Comparison of ENCODE assay signal across 9 cellular contexts in the genomic region with DNA sequence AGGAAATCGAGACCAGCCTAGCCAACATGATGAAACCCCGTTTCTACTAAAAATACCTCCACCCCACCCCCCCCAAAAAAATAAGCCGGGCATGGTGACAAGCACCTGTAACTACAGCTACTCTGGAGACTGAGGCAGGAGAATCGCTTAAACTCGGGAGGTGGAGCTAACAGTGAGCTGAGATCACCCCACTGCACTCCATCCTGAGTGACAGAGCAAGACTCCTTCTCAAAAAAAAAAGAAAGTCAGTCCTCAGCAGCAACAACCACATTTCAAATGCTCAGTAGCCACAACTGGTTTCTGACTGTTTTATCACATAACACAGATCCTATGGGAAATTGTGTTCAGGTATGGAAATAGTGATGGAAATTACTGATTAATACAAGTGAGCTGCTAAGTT.
DNase-seq lines count a peak whose midpoint lies in the region; ATAC-seq and TF ChIP-seq lines count a peak whose summit lies in the region.
"Had no signal": no experiment of that assay in that cellular context is flagged by ENCODE, and none has a peak within 500 bp of the region (broad histone marks: within the 10 kb centered on the region; RNA-seq: fewer than 3 reads in every experiment).

No MANE protein-coding gene starts in this region.

- H3K4ac ChIP-seq in H9 (ENCODE audit: low read depth, low read length) = no peak overlapping the region

- no peak overlapping the region for H3K14ac ChIP-seq in H9 (ENCODE audit: insufficient read depth, low read length)

- no peak for TF ChIP-seq EP300 in SK-N-SH (IDR thresholded peaks at IDR 0.05; ENCODE audit: borderline replicate concordance in 1 of 2, low read depth in 1 of 2, low read length in 1 of 2)

- peak overlapping the region in 10 of 11 experiments; percentile 82 to 98 (median 86); a peak in 16 of 22 replicates for H3K9ac ChIP-seq in BLaER1 treated with 17β-estradiol and CSF1 and Interleukin-3, amounts not matched to agents 10 nM and 100 nM
- H3K9ac ChIP-seq in H9 (ENCODE audit: extremely low read depth, insufficient read length, low read length) (no peak overlapping the region), SK-N-SH (peak overlapping the region; percentile 95; the same call in 1 of the 2 replicates)

- H2BK12ac ChIP-seq in H9 (ENCODE audit: insufficient read length, low read depth, low read length) = no peak overlapping the region

- POLR2A ChIA-PET in SK-N-SH (lab: Yijun Ruan, JAX) = interaction anchor here (0.6 to 6.4 kb wide), 16 partner anchors 7 to 1668 kb away, joined by 3 to 107 read pairs (median 7); a partner anchor contains a TSS

- intact Hi-C loops in right cardiac atrium (cut with DNase I) = no loop called here

- CTCF ChIA-PET in SK-N-SH (lab: Yijun Ruan, JAX) = interaction anchor here (1.1 to 1.5 kb wide), 2 partner anchors 49 to 230 kb away, joined by 3 read pairs; a partner anchor contains a TSS

- H2BK5ac ChIP-seq in H9 (ENCODE audit: insufficient read length, low read length) = no peak overlapping the region

- H3K4me1 ChIP-seq in BLaER1 treated with 17β-estradiol and CSF1 and Interleukin-3, amounts not matched to agents 10 nM and 100 nM = peaks cover 57 to 68% (median 63%) of the 10 kb centered on the region in 10 experiments
- H3K4me1 ChIP-seq in H9 (ENCODE audit: insufficient read depth, low read length) (peaks cover 2% of the 10 kb centered on the region; the same call in 1 of the 2 replicates), SK-N-SH (ENCODE audit: control insufficient read depth in 1 of 2, insufficient read depth in 2 of 2, low read depth in 1 of 2, low read length in 1 of 2) (peaks cover 8 to 19% of the 10 kb centered on the region in 2 experiments; a peak in 3 of 4 replicates), right cardiac atrium (ENCODE audit: control insufficient read depth, insufficient read depth, low read length) (no peaks in the 10 kb centered on the region)

- no peaks in the 10 kb centered on the region for H3K27me3 ChIP-seq in BLaER1 treated with 17β-estradiol and CSF1 and Interleukin-3, amounts not matched to agents 10 nM and 100 nM
- H3K27me3 ChIP-seq in H9 (ENCODE audit: insufficient read depth, low read length) = no peaks in the 10 kb centered on the region
- H3K27me3 ChIP-seq in SK-N-SH (ENCODE audit: insufficient read depth) = no peaks in the 10 kb centered on the region
- H3K27me3 ChIP-seq in right cardiac atrium (ENCODE audit: control insufficient read depth, insufficient read depth) = no peaks in the 10 kb centered on the region

- no peaks in the 10 kb centered on the region; the same call in 1 of the 2 replicates for H3K27me3 Mint-ChIP-seq in H9 (ENCODE audit: low read depth)
- H3K27me3 Mint-ChIP-seq in immature natural killer cell (ENCODE audit: low read depth in 3 of 3) = peaks cover 0 to 1% (median 0%) of the 10 kb centered on the region in 3 donors

- no peaks in the 10 kb centered on the region for H4K20me1 ChIP-seq in BLaER1 treated with 17β-estradiol and CSF1 and Interleukin-3, amounts not matched to agents 10 nM and 100 nM
- H4K20me1 ChIP-seq in H9 (ENCODE audit: control insufficient read depth, insufficient read depth, insufficient read length) (no peaks in the 10 kb centered on the region), SK-N-SH (ENCODE audit: insufficient read depth) (no peaks in the 10 kb centered on the region)

- H3K56ac ChIP-seq in H9 (ENCODE audit: insufficient read length, low read depth, low read length) = no peak overlapping the region

- no peak overlapping the region for H2BK120ac ChIP-seq in H9 (ENCODE audit: low read depth, low read length, poor library complexity, severe bottlenecking)

- no peak overlapping the region for H4K8ac ChIP-seq in H9 (replicated peaks; ENCODE audit: insufficient read length, low read depth, low read length)

- H3K9me3 Mint-ChIP-seq in H9 = no peaks in the 10 kb centered on the region
- H3K9me3 Mint-ChIP-seq in immature natural killer cell = no peaks in the 10 kb centered on the region

- H2BK20ac ChIP-seq in H9 (ENCODE audit: low read depth, low read length, poor library complexity, severe bottlenecking) = no peak overlapping the region

- H3K79me1 ChIP-seq in H9 (ENCODE audit: insufficient read depth, low read depth, low read length, poor library complexity, severe bottlenecking) = no peaks in the 10 kb centered on the region

- DNase-seq in H9 (no peak), SK-N-SH (no peak), left kidney (ENCODE audit: low read depth, low spot score) (peak; percentile 68), right cardiac atrium (no peak), RPMI8226 (no peak), immature natural killer cell (no peak)
- DNase-seq: kidney glomerular epithelial cell had no signal

- no peak overlapping the region for H3T11ph ChIP-seq in H9 (ENCODE audit: low read length)

- H3K9me2 ChIP-seq in SK-N-SH = no peaks in the 10 kb centered on the region

- peaks cover 10 to 19% (median 14%) of the 10 kb centered on the region in 11 experiments for H3K9me3 ChIP-seq in BLaER1 treated with 17β-estradiol and CSF1 and Interleukin-3, amounts not matched to agents 10 nM and 100 nM (replicated peaks in 1 of 11)
- no peaks in the 10 kb centered on the region for H3K9me3 ChIP-seq in H9 (ENCODE audit: control insufficient read depth, low read depth, low read length)
- no peaks in the 10 kb centered on the region for H3K9me3 ChIP-seq in SK-N-SH
- no peaks in the 10 kb centered on the region for H3K9me3 ChIP-seq in right cardiac atrium (ENCODE audit: control insufficient read depth, low read length)

- H2BK15ac ChIP-seq in H9 (ENCODE audit: low read depth, low read length) = no peak overlapping the region

- H2AFZ ChIP-seq in H9 (ENCODE audit: low read length) (no peak overlapping the region), SK-N-SH (ENCODE audit: low read depth) (peak overlapping the region; percentile 39)

- peak overlapping the region in 9 of 10 experiments; percentile 61 to 74 (median 69); a peak in 13 of 20 replicates for H3K4me3 ChIP-seq in BLaER1 treated with 17β-estradiol and CSF1 and Interleukin-3, amounts not matched to agents 10 nM and 100 nM
- H3K4me3 ChIP-seq in SK-N-SH (ENCODE audit: low read depth in 2 of 2, low read length in 1 of 2) (no peak overlapping the region), right cardiac atrium (ENCODE audit: low read length) (no peak overlapping the region)

- ATAC-seq in GM21723 (IDR thresholded peaks at IDR 0.05; ENCODE audit: unreplicated experiment) (no peak), right cardiac atrium (no peak)

- no peak for TF ChIP-seq RAD21 in SK-N-SH (IDR thresholded peaks at IDR 0.05; ENCODE audit: low read length)

- H3K4me2 ChIP-seq in BLaER1 treated with 17β-estradiol and CSF1 and Interleukin-3, amounts not matched to agents 10 nM and 100 nM = peak overlapping the region; percentile 72 to 91 (median 81)
- H3K4me2 ChIP-seq in H9 (ENCODE audit: insufficient read depth, insufficient read length, low read length) (peak overlapping the region; percentile 86), SK-N-SH (peak overlapping the region; percentile 77)

- peaks cover 12% of the 10 kb centered on the region for H3K23me2 ChIP-seq in H9 (ENCODE audit: insufficient read length, low read depth, low read length, poor library complexity, severe bottlenecking)

- H3K4me1 Mint-ChIP-seq in H9 (peaks cover 30 to 53% of the 10 kb centered on the region in 2 experiments), immature natural killer cell (peaks cover 2 to 4% of the 10 kb centered on the region in 2 donors)

- no peak overlapping the region for H4K91ac ChIP-seq in H9 (ENCODE audit: insufficient read length, low read depth, low read length)

- no peak overlapping the region for H2AK5ac ChIP-seq in H9 (ENCODE audit: insufficient read length, low read length)

- H3K18ac ChIP-seq in H9 (ENCODE audit: insufficient read length, low read depth, low read length) = no peak overlapping the region

- no peak overlapping the region for H4K5ac ChIP-seq in H9 (ENCODE audit: insufficient read length, low read depth, low read length)

- H3K36me3 Mint-ChIP-seq in H9 (ENCODE audit: insufficient read depth in 1 of 3, low read depth in 3 of 3) = no peaks in the 10 kb centered on the region
- H3K36me3 Mint-ChIP-seq in immature natural killer cell = no peaks in the 10 kb centered on the region

- H3K27ac ChIP-seq in BLaER1 treated with 17β-estradiol and CSF1 and Interleukin-3, amounts not matched to agents 10 nM and 100 nM = peak overlapping the region in 10 of 11 experiments; percentile 86 to 99 (median 96); a peak in 17 of 22 replicates
- H3K27ac ChIP-seq in H9 (ENCODE audit: insufficient read length, low read depth, low read length) (peak overlapping the region; percentile 64), SK-N-SH (ENCODE audit: low read depth in 2 of 2, low read length in 1 of 2) (peak overlapping the region; percentile 99 to 100), right cardiac atrium (ENCODE audit: low read length) (no peak overlapping the region)

- H3K27ac Mint-ChIP-seq in H9 = no peak overlapping the region; a peak in 4 of 7 replicates
- no peak overlapping the region for H3K27ac Mint-ChIP-seq in immature natural killer cell

- TF ChIP-seq CTCF in H9 (conservative IDR thresholded peaks at IDR 0.05) = no peak
- no peak for TF ChIP-seq CTCF in SK-N-SH (IDR thresholded peaks at IDR 0.05)

- H3K4me3 Mint-ChIP-seq in H9 (no peak overlapping the region; a peak in 1 of 5 replicates), immature natural killer cell (peak overlapping the region in 1 of 5 donors; percentile 64)

- H3K23ac ChIP-seq in H9 (ENCODE audit: insufficient read length, low read depth, low read length) = no peak overlapping the region

- H3F3A ChIP-seq in SK-N-SH (replicated peaks; ENCODE audit: insufficient read depth) = peaks cover 47% of the 10 kb centered on the region

- H3K36me3 ChIP-seq in BLaER1 treated with 17β-estradiol and CSF1 and Interleukin-3, amounts not matched to agents 10 nM and 100 nM = peaks cover 11 to 28% (median 18%) of the 10 kb centered on the region in 11 experiments; a peak in 21 of 22 replicates
- no peaks in the 10 kb centered on the region for H3K36me3 ChIP-seq in SK-N-SH (replicated peaks in 1 of 2; ENCODE audit: control insufficient read depth in 1 of 2, insufficient read depth in 2 of 2, low read length in 1 of 2)

- H3K79me2 ChIP-seq in H9 (ENCODE audit: insufficient read depth, low read length) (no peaks in the 10 kb centered on the region), SK-N-SH (ENCODE audit: insufficient read depth) (no peaks in the 10 kb centered on the region)

- WGBS in H9 (ENCODE audit: extremely low coverage, insufficient read length, low lambda C conversion rate) = no CpG with 5 or more reads among the region's 5 CpGs
- WGBS in SK-N-SH (ENCODE audit: low lambda C conversion rate) = 32% methylated on average over 5 of the region's 5 CpGs
- WGBS in right cardiac atrium = 33% methylated on average over 5 of the region's 5 CpGs

Comparison
In these comparisons a context has a peak if more than half of its experiments do, and no peak if none do; other contexts are left out.
1. H3K4me3 ChIP-seq: peak in BLaER1 treated with 17β-estradiol and CSF1 and Interleukin-3, amounts not matched to agents 10 nM and 100 nM (9 of 10); none in SK-N-SH (0 of 2) and right cardiac atrium (single experiment).
2. Peak in every context shown above with its lines, with median percentiles within 50 percentile points of each other: H3K4me2 ChIP-seq.